1 cellular context compared by ENCODE assay signal in the genomic region with DNA sequence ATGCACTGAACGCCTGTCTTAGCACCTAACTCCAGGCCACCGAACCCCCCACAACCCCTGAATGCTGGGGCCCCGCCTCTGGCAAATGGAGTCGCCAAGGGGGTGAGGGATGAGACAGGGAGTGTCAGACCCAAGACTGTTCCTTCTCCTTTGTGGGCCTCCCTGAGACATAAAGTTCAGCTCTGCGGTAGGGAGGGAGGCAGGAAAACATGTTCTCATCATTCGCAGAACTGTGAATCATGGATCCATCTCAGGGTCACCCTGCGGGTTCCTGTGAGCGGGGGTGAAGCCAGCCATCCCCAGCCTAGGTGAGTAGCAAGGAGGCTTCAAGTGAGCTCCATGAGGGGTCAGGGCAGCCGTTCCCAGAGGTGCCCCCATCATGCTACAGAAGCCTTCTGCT.
TF ChIP-seq lines count a peak whose summit lies in the region.

No MANE protein-coding gene starts in this region.

TF ChIP-seq in HepG2, 621 proteins besides CTCF, POLR2A, EP300 and RAD21:
- TF ChIP-seq ASH2L (IDR thresholded peaks at IDR 0.05; ENCODE audit: insufficient read length, low read depth, low read length) (no peak), ZNF678 (CRISPR knock-in tag; IDR thresholded peaks at IDR 0.05) (no peak), RFX3 (CRISPR knock-in tag; IDR thresholded peaks at IDR 0.05) (no peak), KDM4B (CRISPR knock-in tag; IDR thresholded peaks at IDR 0.05) (no peak)
- TF ChIP-seq, protein P1, sequence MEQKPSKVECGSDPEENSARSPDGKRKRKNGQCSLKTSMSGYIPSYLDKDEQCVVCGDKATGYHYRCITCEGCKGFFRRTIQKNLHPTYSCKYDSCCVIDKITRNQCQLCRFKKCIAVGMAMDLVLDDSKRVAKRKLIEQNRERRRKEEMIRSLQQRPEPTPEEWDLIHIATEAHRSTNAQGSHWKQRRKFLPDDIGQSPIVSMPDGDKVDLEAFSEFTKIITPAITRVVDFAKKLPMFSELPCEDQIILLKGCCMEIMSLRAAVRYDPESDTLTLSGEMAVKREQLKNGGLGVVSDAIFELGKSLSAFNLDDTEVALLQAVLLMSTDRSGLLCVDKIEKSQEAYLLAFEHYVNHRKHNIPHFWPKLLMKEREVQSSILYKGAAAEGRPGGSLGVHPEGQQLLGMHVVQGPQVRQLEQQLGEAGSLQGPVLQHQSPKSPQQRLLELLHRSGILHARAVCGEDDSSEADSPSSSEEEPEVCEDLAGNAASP (CRISPR knock-in tag; IDR thresholded peaks at IDR 0.05; ENCODE audit: borderline replicate concordance), result no peak
